ENCODE assay signal across 9 cellular contexts in the genomic region with DNA sequence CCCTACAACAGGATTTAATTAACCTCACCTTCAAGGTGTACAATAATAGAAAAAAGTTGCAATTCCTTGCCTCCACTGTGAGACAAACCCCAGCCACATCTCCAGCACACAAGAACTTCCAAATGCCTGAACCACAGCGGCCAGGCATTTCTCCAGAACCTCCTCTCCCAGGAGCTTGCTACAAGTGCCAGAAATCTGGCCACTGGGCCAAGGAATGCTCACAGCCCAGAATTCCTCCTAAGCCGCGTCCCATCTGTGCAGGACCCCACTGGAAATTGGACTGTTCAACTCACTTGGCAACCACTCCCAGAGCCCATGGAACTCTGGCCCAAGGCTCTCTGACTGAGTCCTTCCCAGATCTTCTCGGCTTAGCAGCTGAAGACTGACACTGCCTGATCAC. TPM values are rescaled to one million over a fixed set of nuclear protein-coding genes. Genes with fewer than 3 reads are reported as not detected.
A peak's percentile ranks its signal among the peaks of the same experiment; 100 is the strongest.
DNase-seq lines count a peak whose midpoint lies in the region; ATAC-seq and TF ChIP-seq lines count a peak whose summit lies in the region.
"Not testable (repeated sequence)": the region's sequence is repeated elsewhere in the genome, so short reads cannot be mapped to it uniquely, and the experiment has no call there.
"Had no signal": no experiment of that assay in that cellular context is flagged by ENCODE, and none has a peak within 500 bp of the region (broad histone marks: within the 10 kb centered on the region; RNA-seq: fewer than 3 reads in every experiment).

No MANE protein-coding gene starts in this region.

- ATAC-seq in CD8-positive, alpha-beta T cell; body of pancreas; left ventricle myocardium superior; natural killer cell: not testable (repeated sequence)

- H3K4me3 ChIP-seq in CD8-positive, alpha-beta T cell (ENCODE audit: low read depth, low read length); body of pancreas; fibroblast of the aortic adventitia (ENCODE audit: low read depth, low read length); testis: not testable (repeated sequence)

- H3K36me3 ChIP-seq in CD8-positive, alpha-beta T cell (ENCODE audit: insufficient read depth, low read length); body of pancreas (replicated peaks in 1 of 2; ENCODE audit: insufficient read depth in 1 of 2, low read depth in 2 of 2); testis (ENCODE audit: low read depth, missing control alignments): not testable (repeated sequence)

- not testable (repeated sequence) for H3K27ac ChIP-seq in CD8-positive, alpha-beta T cell (ENCODE audit: low read depth, low read length); body of pancreas; testis

- not testable (repeated sequence) for H3K27me3 ChIP-seq in CD8-positive, alpha-beta T cell (ENCODE audit: insufficient read depth, low read length); body of pancreas; testis

- POLR2A ChIA-PET in CD8-positive, alpha-beta T cell (lab: Charles Lee): not testable (repeated sequence)

- not testable (repeated sequence) for H3K27me3 Mint-ChIP-seq in CD8-positive, alpha-beta T cell (ENCODE audit: low read depth); natural killer cell (ENCODE audit: low read depth in 2 of 2)

- intact Hi-C loops in CD8-positive, alpha-beta T cell (cut with DNase I, micrococcal nuclease); body of pancreas (cut with DNase I); left ventricle myocardium superior (cut with micrococcal nuclease); natural killer cell (cut with micrococcal nuclease); testis (cut with DNase I; ENCODE audit: low total_unique reads): not testable (repeated sequence)

- WGBS in body of pancreas, 2 donors: 82 to 89% methylated on average over 4 of the region's 4 CpGs
- 43 to 53% methylated on average over 3 to 4 of the region's 4 CpGs for WGBS in testis, 2 donors

- CTCF ChIA-PET in CD8-positive, alpha-beta T cell (lab: Charles Lee): not testable (repeated sequence)

- peak overlapping the region; percentile 80 for H3K27ac Mint-ChIP-seq in CD8-positive, alpha-beta T cell
- peak overlapping the region; percentile 80 to 85 for H3K27ac Mint-ChIP-seq in natural killer cell

- DNase-seq in CD8-positive, alpha-beta T cell; natural killer cell: not testable (repeated sequence)
- DNase-seq in RPMI7951 (ENCODE audit: low read depth) (peak; percentile 46), body of pancreas (peak in 3 of 4 donors; percentile 12 to 38 (median 15)), fibroblast of the aortic adventitia (ENCODE audit: low read depth) (peak; percentile 89), left ventricle myocardium superior (peak; percentile 70), testis (peak; percentile 69)

- H3K4me1 ChIP-seq in CD8-positive, alpha-beta T cell (ENCODE audit: insufficient read depth, low read length): peaks cover 27% of the 10 kb centered on the region
- H3K4me1 ChIP-seq in body of pancreas, testis: not testable (repeated sequence)

- not testable (repeated sequence) for H3K9me3 Mint-ChIP-seq in CD8-positive, alpha-beta T cell; natural killer cell

- not testable (repeated sequence) for H3K9me3 ChIP-seq in CD8-positive, alpha-beta T cell (ENCODE audit: low read length); body of pancreas; testis

- H3K4me1 Mint-ChIP-seq in CD8-positive, alpha-beta T cell (ENCODE audit: low read depth): peaks cover 77% of the 10 kb centered on the region
- H3K4me1 Mint-ChIP-seq in natural killer cell: peaks cover 88 to 100% of the 10 kb centered on the region in 2 donors

- not testable (repeated sequence) for TF ChIP-seq CTCF in CD8-positive, alpha-beta T cell (IDR thresholded peaks at IDR 0.05); body of pancreas (IDR thresholded peaks at IDR 0.05); fibroblast of the aortic adventitia (IDR thresholded peaks at IDR 0.05; ENCODE audit: insufficient read depth, low read length); natural killer cell (IDR thresholded peaks at IDR 0.05); testis (IDR thresholded peaks at IDR 0.05)

- peaks cover 62% of the 10 kb centered on the region for H3K36me3 Mint-ChIP-seq in CD8-positive, alpha-beta T cell
- H3K36me3 Mint-ChIP-seq in natural killer cell: not testable (repeated sequence)

- H3K4me3 Mint-ChIP-seq in CD8-positive, alpha-beta T cell: not testable (repeated sequence)
- peak overlapping the region; percentile 65 for H3K4me3 Mint-ChIP-seq in natural killer cell

- not testable (repeated sequence) for TF ChIP-seq POLR2A in body of pancreas (IDR thresholded peaks at IDR 0.05); testis (IDR thresholded peaks at IDR 0.05)

RNA-seq across cellular contexts. Expression of gene SAMD3, which starts 28.3 kb away (rescaled TPM):
- total RNA-seq in CD8-positive, alpha-beta T cell: 10 to 100 TPM; 41.0 to 44.4 TPM
- total RNA-seq in RPMI7951 (2014; rRNA removed; shearing (Covaris generic)): 0.96 and 1.2 TPM in 2 replicates
- total RNA-seq in body of pancreas (10 to 100 TPM in 1 of 2 donors, under 1 TPM in 1; 0.52 to 20.4 TPM), fibroblast of the aortic adventitia (ENCODE audit: low replicate concordance) (9.1 and 33.9 TPM in 2 replicates), left ventricle myocardium superior (0.32 TPM), natural killer cell (100 to 1,000 TPM; 322 to 413 (median 339) TPM), testis (1 to 10 TPM; 4.4 to 5.5 TPM)
- polyA plus RNA-seq in testis (ENCODE audit: insufficient read depth, low read depth, low replicate concordance): 11.8 TPM
- total RNA-seq: A673, H4 had no signal
